In the genomic region with DNA sequence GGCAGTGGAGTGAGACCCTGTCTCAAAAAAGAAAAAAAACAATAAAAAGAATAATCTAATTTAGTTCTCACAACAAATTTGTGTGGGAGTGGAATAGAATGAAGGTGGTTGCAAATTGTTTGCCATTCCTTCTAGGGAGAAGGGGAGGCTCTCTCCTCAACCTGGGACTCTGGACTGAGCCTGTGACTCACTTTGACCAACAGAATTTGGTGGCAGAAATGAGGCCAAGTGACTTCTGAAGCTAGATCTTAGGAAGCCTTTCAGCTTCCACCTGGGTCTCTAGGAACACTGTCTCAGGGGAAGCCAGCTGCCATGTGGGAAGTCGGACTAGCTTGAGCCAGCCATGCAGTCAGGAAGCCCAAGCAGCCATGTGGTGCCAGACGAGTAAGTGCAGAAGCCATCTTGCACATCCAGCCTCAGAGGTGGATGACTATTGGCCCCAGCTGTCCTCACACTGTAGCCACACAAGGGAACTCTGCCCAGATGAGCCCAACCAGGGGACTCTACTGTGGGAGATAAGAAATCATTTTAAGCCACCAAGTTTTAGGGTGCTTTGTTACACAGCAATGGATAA, we compare ENCODE assay signal across 2 cellular contexts.
A peak's percentile ranks its signal among the peaks of the same experiment; 100 is the strongest.
TF ChIP-seq lines count a peak whose summit lies in the region.

No MANE protein-coding gene starts in this region.

TF ChIP-seq in HepG2, 621 proteins besides CTCF, POLR2A, EP300 and RAD21:
- no peak for TF ChIP-seq FOXA1 (IDR thresholded peaks at IDR 0.05)
- no peak for TF ChIP-seq FOXA1 (CRISPR knock-in tag; IDR thresholded peaks at IDR 0.05)
- peak; percentile 67 for TF ChIP-seq YY1 (IDR thresholded peaks at IDR 0.05; ENCODE audit: insufficient read depth, insufficient replicate concordance, low read depth, low read length)

TF ChIP-seq in H1, 55 proteins besides CTCF, POLR2A, EP300 and RAD21:
- no peak for TF ChIP-seq SAP30 (IDR thresholded peaks at IDR 0.05; ENCODE audit: insufficient read depth, insufficient replicate concordance, low read length)
- TF ChIP-seq SIX5 (IDR thresholded peaks at IDR 0.05; ENCODE audit: low read depth, low read length) = no peak
- TF ChIP-seq JUND (IDR thresholded peaks at IDR 0.05; ENCODE audit: low read length) = no peak
- no peak for TF ChIP-seq NANOG (IDR thresholded peaks at IDR 0.05; ENCODE audit: insufficient read depth, low read depth, low read length, poor library complexity, severe bottlenecking)
